In the genomic region with DNA sequence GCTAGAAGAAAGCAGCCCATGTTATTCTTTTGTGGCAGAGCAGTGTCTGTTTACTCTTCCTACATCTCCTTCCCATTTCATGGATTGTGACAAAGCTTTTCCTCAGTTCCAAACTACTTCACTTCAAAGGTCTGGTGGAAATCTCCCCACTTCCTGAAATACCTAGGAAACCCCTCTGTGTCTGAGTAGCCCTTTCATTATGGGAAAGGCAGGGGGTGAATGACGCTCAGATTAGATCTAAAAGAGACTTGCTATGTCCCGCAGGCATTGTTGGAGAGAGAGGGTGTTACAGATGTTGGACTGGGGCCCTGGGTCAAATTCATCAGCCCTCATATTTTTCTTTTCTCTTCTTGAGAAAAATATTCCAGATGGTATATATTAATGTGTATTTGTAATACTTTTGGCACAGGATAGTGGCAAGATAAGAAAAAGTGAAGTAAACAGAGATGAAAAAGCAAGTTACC, we compare ENCODE assay signal across 16 cellular contexts.
A peak's percentile ranks its signal among the peaks of the same experiment; 100 is the strongest.
DNase-seq lines count a peak whose midpoint lies in the region; ATAC-seq, FAIRE-seq and TF ChIP-seq lines count a peak whose summit lies in the region.
"Had no signal": no experiment of that assay in that cellular context is flagged by ENCODE, and none has a peak within 500 bp of the region (broad histone marks: within the 10 kb centered on the region; RNA-seq: fewer than 3 reads in every experiment).

No MANE protein-coding gene starts in this region.

- peak; percentile 56 for DNase-seq in HepG2 (ENCODE audit: low spot score)
- no peak for DNase-seq in right lobe of liver
- peak; percentile 53 for DNase-seq in endodermal cell
- no peak for DNase-seq in mesenchymal stem cell
- DNase-seq in NCI-H345 (lab: John Stamatoyannopoulos, UW) = no peak
- DNase-seq in glutamatergic neuron = no peak
- no peak for DNase-seq in activated CD8-positive, alpha-beta memory T cell treated with anti-CD3 and anti-CD28 coated beads, Interleukin-2, amount 50 U/mL, for 48 hours
- DNase-seq: activated CD8-positive, alpha-beta memory T cell treated with anti-CD3 and anti-CD28 coated beads for 24 hours; activated naive CD4-positive, alpha-beta T cell; gastrocnemius medialis; NCI-H1694; NCI-H526 treated with DMSO at 0.1 percent for 48 hours; spleen; thyroid gland had no signal

- in situ Hi-C loops in HepG2 (cut with HindIII; ENCODE audit: extremely low pct_ligation_motif_present, low pct_unique_long_range_greater_than_20kb) = no loop called here

- H3K27ac Mint-ChIP-seq in endodermal cell (peak overlapping the region; percentile 1), glutamatergic neuron (ENCODE audit: unreplicated experiment) (no peak overlapping the region)

- no peak overlapping the region for H4K91ac ChIP-seq in mesenchymal stem cell (ENCODE audit: low read length)

- H3K27ac ChIP-seq in HepG2 (ENCODE audit: extremely low read length, insufficient read depth, low read length) = no peak overlapping the region
- H3K27ac ChIP-seq in right lobe of liver = no peak overlapping the region
- H3K27ac ChIP-seq in endodermal cell (ENCODE audit: low read depth, low read length) = no peak overlapping the region
- H3K27ac ChIP-seq in mesenchymal stem cell (ENCODE audit: low read length, poor library complexity, severe bottlenecking) = no peak overlapping the region

- no TSS peak for BruUV-seq in HepG2 (replicated peaks; lab: Mats Ljungman, UMichigan)

- no peak overlapping the region for H2BK12ac ChIP-seq in mesenchymal stem cell (ENCODE audit: low read length in 2 of 2)

- H3K36me3 Mint-ChIP-seq in endodermal cell (ENCODE audit: low read depth) = no peaks in the 10 kb centered on the region
- no peaks in the 10 kb centered on the region for H3K36me3 Mint-ChIP-seq in glutamatergic neuron (ENCODE audit: unreplicated experiment)

- no peak for TF ChIP-seq EP300 in HepG2 (IDR thresholded peaks at IDR 0.05; ENCODE audit: low read depth in 2 of 2, low read length in 2 of 2)
- TF ChIP-seq EP300 in HepG2 (CRISPR knock-in tag; IDR thresholded peaks at IDR 0.05; ENCODE audit: borderline replicate concordance) = no peak

- H3K9me3 Mint-ChIP-seq in endodermal cell (no peaks in the 10 kb centered on the region), glutamatergic neuron (ENCODE audit: unreplicated experiment) (peaks cover 4% of the 10 kb centered on the region)

- H2AK5ac ChIP-seq in mesenchymal stem cell (ENCODE audit: low read length, severe bottlenecking) = no peak overlapping the region

- peak overlapping the region in 1 of 2 experiments; percentile 4 for H3K18ac ChIP-seq in mesenchymal stem cell (ENCODE audit: low read depth in 1 of 2, low read length in 2 of 2)

- H3K9me3 ChIP-seq in HepG2 (ENCODE audit: low read length) (no peaks in the 10 kb centered on the region), right lobe of liver (no peaks in the 10 kb centered on the region), endodermal cell (ENCODE audit: control insufficient read depth, low read length) (peaks cover 8% of the 10 kb centered on the region), mesenchymal stem cell (ENCODE audit: control insufficient read depth, low read length) (no peaks in the 10 kb centered on the region)
- H3K9me3 ChIP-seq: gastrocnemius medialis, spleen, thyroid gland had no signal

- no peaks in the 10 kb centered on the region for H4K20me1 ChIP-seq in HepG2 (ENCODE audit: insufficient read depth, low read length)

- peaks cover 33% of the 10 kb centered on the region for H3K4me1 ChIP-seq in HepG2 (ENCODE audit: insufficient read depth, low read length)
- H3K4me1 ChIP-seq in right lobe of liver = peaks cover 0 to 2% (median 1%) of the 10 kb centered on the region in 4 donors
- H3K4me1 ChIP-seq in endodermal cell (ENCODE audit: control insufficient read depth, insufficient read depth, low read length) = peaks cover 3% of the 10 kb centered on the region
- H3K4me1 ChIP-seq in mesenchymal stem cell (ENCODE audit: control insufficient read depth, insufficient read depth, low read depth, low read length) = no peaks in the 10 kb centered on the region

- no peak overlapping the region for H3K4me3 Mint-ChIP-seq in endodermal cell
- H3K4me3 Mint-ChIP-seq in glutamatergic neuron (ENCODE audit: unreplicated experiment) = no peak overlapping the region

- no peak overlapping the region for H3K4me3 ChIP-seq in HepG2 (replicated peaks in 1 of 3; ENCODE audit: insufficient read depth in 1 of 3, low read depth in 2 of 3, low read length in 3 of 3)
- H3K4me3 ChIP-seq in right lobe of liver = no peak overlapping the region
- H3K4me3 ChIP-seq in endodermal cell (ENCODE audit: low read length) = no peak overlapping the region
- H3K4me3 ChIP-seq in mesenchymal stem cell (ENCODE audit: insufficient read depth in 1 of 2, low read depth in 1 of 2, low read length in 2 of 2) = no peak overlapping the region
- H3K4me3 ChIP-seq: gastrocnemius medialis, K562, spleen, thyroid gland had no signal

- H3K4me2 ChIP-seq in HepG2 (ENCODE audit: low read depth, low read length) (no peak overlapping the region), mesenchymal stem cell (ENCODE audit: low read length, poor library complexity, severe bottlenecking) (no peak overlapping the region)

- TF ChIP-seq POLR2A in HepG2 (IDR thresholded peaks at IDR 0.05; ENCODE audit: insufficient read depth in 1 of 2, low read depth in 2 of 2, low read length in 2 of 2) (no peak), right lobe of liver (IDR thresholded peaks at IDR 0.05) (no peak)

- H4K8ac ChIP-seq in mesenchymal stem cell (ENCODE audit: low read length) = peak overlapping the region; percentile 60

- H2BK15ac ChIP-seq in mesenchymal stem cell (ENCODE audit: low read depth, poor library complexity, severe bottlenecking) = no peak overlapping the region

- no peak for FAIRE-seq in HepG2 (lab: Jason Lieb, UNC)
- FAIRE-seq: K562 had no signal

- H3K23ac ChIP-seq in mesenchymal stem cell (ENCODE audit: low read length in 2 of 2) = no peak overlapping the region

- H3K79me1 ChIP-seq in mesenchymal stem cell (replicated peaks; ENCODE audit: low read length, poor library complexity, severe bottlenecking) = no peaks in the 10 kb centered on the region

- no peak overlapping the region for H2BK120ac ChIP-seq in mesenchymal stem cell (ENCODE audit: low read depth, low read length)

- no peak overlapping the region for H2BK5ac ChIP-seq in mesenchymal stem cell (ENCODE audit: low read depth, low read length, poor library complexity, severe bottlenecking)

- H3K4me1 Mint-ChIP-seq in endodermal cell (peaks cover 15% of the 10 kb centered on the region), glutamatergic neuron (ENCODE audit: low read depth, unreplicated experiment) (no peaks in the 10 kb centered on the region)

- WGBS in HepG2 (ENCODE audit: low lambda C conversion rate) = 94% methylated on average over 2 of the region's 2 CpGs
- 54% methylated on average over 2 of the region's 2 CpGs for WGBS in right lobe of liver (ENCODE audit: insufficient coverage, low coverage, low lambda C conversion rate, missing lambda C conversion rate)
- 40% methylated on average over 2 of the region's 2 CpGs; no CpG with 5 or more reads in 1 of the 2 experiments for WGBS in endodermal cell (ENCODE audit: insufficient coverage in 1 of 2, insufficient read length in 1 of 2), 2 experiments
- WGBS in mesenchymal stem cell = no CpG with 5 or more reads among the region's 2 CpGs

- intact Hi-C loops in HepG2 (cut with micrococcal nuclease; ENCODE audit: unreplicated experiment) (no loop called here), right lobe of liver (cut with DNase I) (no loop called here)

- TF ChIP-seq CTCF in HepG2 (CRISPR knock-in tag; IDR thresholded peaks at IDR 0.05) (no peak), right lobe of liver (IDR thresholded peaks at IDR 0.05) (no peak), endodermal cell (conservative IDR thresholded peaks at IDR 0.05) (no peak), glutamatergic neuron (IDR thresholded peaks at IDR 0.05; ENCODE audit: partially characterized antibody, unreplicated experiment) (no peak)

- H3K27me3 Mint-ChIP-seq in endodermal cell (ENCODE audit: insufficient read depth) (no peaks in the 10 kb centered on the region), glutamatergic neuron (ENCODE audit: unreplicated experiment) (no peaks in the 10 kb centered on the region)

- POLR2A ChIA-PET in HepG2 (lab: Yijun Ruan, JAX) = no interaction called here

- TF ChIP-seq RAD21 in HepG2 (CRISPR knock-in tag; IDR thresholded peaks at IDR 0.05) = no peak

- ATAC-seq in HepG2 = no peak
- no peak for ATAC-seq in right lobe of liver
- ATAC-seq in HG03159 (IDR thresholded peaks at IDR 0.05; ENCODE audit: unreplicated experiment) = no peak
- ATAC-seq: gastrocnemius medialis, K562 had no signal

- H3K27me3 ChIP-seq in HepG2 (ENCODE audit: control insufficient read depth in 1 of 2, insufficient read depth in 2 of 2, low read length in 2 of 2) = no peaks in the 10 kb centered on the region
- no peaks in the 10 kb centered on the region for H3K27me3 ChIP-seq in right lobe of liver
- no peaks in the 10 kb centered on the region for H3K27me3 ChIP-seq in endodermal cell (ENCODE audit: control insufficient read depth, insufficient read depth, low read length, poor library complexity, severe bottlenecking)
- H3K27me3 ChIP-seq in mesenchymal stem cell (ENCODE audit: control insufficient read depth in 1 of 2, insufficient read depth in 1 of 2, low read length in 2 of 2) = no peaks in the 10 kb centered on the region
- H3K27me3 ChIP-seq: gastrocnemius medialis, spleen, thyroid gland had no signal

- H3K4ac ChIP-seq in mesenchymal stem cell (ENCODE audit: low read depth in 1 of 2, low read length in 2 of 2) = no peak overlapping the region

- H2AFZ ChIP-seq in HepG2 (ENCODE audit: low read length) (peak overlapping the region; percentile 24), mesenchymal stem cell (ENCODE audit: low read depth, low read length) (no peak overlapping the region)

- no peaks in the 10 kb centered on the region for H3K79me2 ChIP-seq in HepG2 (ENCODE audit: insufficient read depth, low read length)

- no peak overlapping the region for H3K9ac ChIP-seq in HepG2 (ENCODE audit: insufficient read depth, low read depth, low read length)
- H3K9ac ChIP-seq in endodermal cell (ENCODE audit: extremely low read depth, low read length, poor library complexity, severe bottlenecking) = no peak overlapping the region
- peak overlapping the region; percentile 75 for H3K9ac ChIP-seq in mesenchymal stem cell (ENCODE audit: low read length)

- no peak overlapping the region for H3K14ac ChIP-seq in mesenchymal stem cell (ENCODE audit: low read length in 2 of 2)

- CTCF ChIA-PET in HepG2 (lab: Yijun Ruan, JAX; ENCODE audit: low intra/inter-chr PET ratio, low total read pairs) = no interaction called here

- H3K36me3 ChIP-seq in HepG2 (replicated peaks in 1 of 2; ENCODE audit: control insufficient read depth in 1 of 2, insufficient read depth in 2 of 2, low read length in 2 of 2) (no peaks in the 10 kb centered on the region), right lobe of liver (no peaks in the 10 kb centered on the region), endodermal cell (ENCODE audit: control insufficient read depth, insufficient read depth, low read length) (no peaks in the 10 kb centered on the region), mesenchymal stem cell (ENCODE audit: control insufficient read depth in 1 of 2, insufficient read depth in 2 of 2, low read depth in 1 of 2, low read length in 2 of 2) (no peaks in the 10 kb centered on the region)
- H3K36me3 ChIP-seq: gastrocnemius medialis, spleen, thyroid gland had no signal

TF ChIP-seq in HepG2, 621 proteins besides CTCF, POLR2A, EP300 and RAD21 (continues in another document):
- peak; percentile 29; the same call in 1 of the 2 replicates for TF ChIP-seq RCOR2 (CRISPR knock-in tag; IDR thresholded peaks at IDR 0.05)

Comparison
In these comparisons a context has a peak if more than half of its experiments do, and no peak if none do; other contexts are left out.
1. DNase-seq: peak in HepG2 (single experiment) and endodermal cell (single experiment); none in right lobe of liver (0 of 3), mesenchymal stem cell (single experiment), NCI-H345 (single experiment), glutamatergic neuron (single experiment) and activated CD8-positive, alpha-beta memory T cell treated with anti-CD3 and anti-CD28 coated beads, Interleukin-2, amount 50 U/mL, for 48 hours (single experiment).